Comparison of ENCODE assay signal across 8 cellular contexts in genomic region chr20:3767434-3768341, GRCh38. TPM values are rescaled to one million over a fixed set of nuclear protein-coding genes. Genes with fewer than 3 reads are reported as not detected.
A peak's percentile ranks its signal among the peaks of the same experiment; 100 is the strongest.
DNase-seq lines count a peak whose midpoint lies in the region; ATAC-seq and TF ChIP-seq lines count a peak whose summit lies in the region.

Gene ADISSP, minus strand, starts transcription at chr20:3767753. Its CDS starts 7,653 bp downstream, at chr20:3760100.

- H3K4me1 Mint-ChIP-seq in activated naive CD8-positive, alpha-beta T cell treated with anti-CD3 and anti-CD28 coated beads, Interleukin-2, amount 50 U/mL, for 24 hours: peaks cover 27% of the 10 kb centered on the region

- 0% methylated on average over 53 to 80 of the region's 80 CpGs for WGBS in ovary, 3 donors
- WGBS in thyroid gland, 2 donors: 0% methylated on average over 15 to 44 of the region's 80 CpGs

- no peaks in the 10 kb centered on the region for H3K27me3 Mint-ChIP-seq in activated naive CD8-positive, alpha-beta T cell treated with anti-CD3 and anti-CD28 coated beads, Interleukin-2, amount 50 U/mL, for 24 hours

- H3K36me3 Mint-ChIP-seq in activated naive CD8-positive, alpha-beta T cell treated with anti-CD3 and anti-CD28 coated beads, Interleukin-2, amount 50 U/mL, for 24 hours (ENCODE audit: low read depth): no peaks in the 10 kb centered on the region

- TF ChIP-seq CTCF in GM12874 (IDR thresholded peaks at IDR 0.05; ENCODE audit: insufficient read depth, low read depth, low read length) (0 out of 2 replicates have a peak, but pooled peaks have one; percentile 16), ovary (IDR thresholded peaks at IDR 0.05) (no peak), thyroid gland (IDR thresholded peaks at IDR 0.05) (peak in 1 of 6 experiments; percentile 19)

- H3K9me3 Mint-ChIP-seq in activated naive CD8-positive, alpha-beta T cell treated with anti-CD3 and anti-CD28 coated beads, Interleukin-2, amount 50 U/mL, for 24 hours: no peaks in the 10 kb centered on the region

- intact Hi-C loops in Right ventricle myocardium inferior (cut with DNase I) (loop anchor here (2.0 to 5.0 kb wide), 2 partner anchors 51 to 90 kb away; no protein-coding TSS in a partner anchor), ovary (cut with DNase I) (loop anchor here in 1 of 4 donors (10.0 kb wide), 1 partner anchor 83 kb away; the partner anchor contains the start of gene ADAM33), thyroid gland (cut with DNase I) (no loop called here)

- peak within 1 kb of the TSS; percentile 88 for H3K4me3 Mint-ChIP-seq in activated naive CD8-positive, alpha-beta T cell treated with anti-CD3 and anti-CD28 coated beads, Interleukin-2, amount 50 U/mL, for 24 hours

- DNase-seq in NCI-H1417 treated with DMSO at 0.1 percent for 48 hours (lab: John Stamatoyannopoulos, UW) (peak; percentile 93), SW480 (ENCODE audit: low spot score) (peak; percentile 99), Right ventricle myocardium inferior (ENCODE audit: missing footprints) (peak; percentile 100), ovary (peak; percentile 99 to 100 (median 100)), thyroid gland (peak; percentile 98 to 99)
- peak; percentile 98 for DNase-seq in activated naive CD8-positive, alpha-beta T cell treated with anti-CD3 and anti-CD28 coated beads, Interleukin-2, amount 50 U/mL, for 24 hours

- peak within 1 kb of the TSS; percentile 89 for H3K27ac Mint-ChIP-seq in activated naive CD8-positive, alpha-beta T cell treated with anti-CD3 and anti-CD28 coated beads, Interleukin-2, amount 50 U/mL, for 24 hours

- peak; percentile 67 for TF ChIP-seq POLR2A in ovary (IDR thresholded peaks at IDR 0.05)
- peak in 1 of 2 donors; percentile 73 for TF ChIP-seq POLR2A in thyroid gland (IDR thresholded peaks at IDR 0.05)

- H3K27me3 ChIP-seq in ovary (no peaks in the 10 kb centered on the region), thyroid gland (no peaks in the 10 kb centered on the region)

- ATAC-seq in HG02763 (IDR thresholded peaks at IDR 0.05; ENCODE audit: unreplicated experiment): peak; percentile 94
- peak; percentile 94 for ATAC-seq in activated naive CD8-positive, alpha-beta T cell treated with anti-CD3 and anti-CD28 coated beads, Interleukin-2, amount 50 U/mL, for 24 hours
- ATAC-seq in Right ventricle myocardium inferior: peak; percentile 96

- H3K9me3 ChIP-seq in ovary: no peaks in the 10 kb centered on the region
- no peaks in the 10 kb centered on the region for H3K9me3 ChIP-seq in thyroid gland

- H3K4me1 ChIP-seq in ovary (ENCODE audit: insufficient read depth) (peaks cover 15% of the 10 kb centered on the region), thyroid gland (peaks cover 10 to 26% of the 10 kb centered on the region in 2 donors)

- TF ChIP-seq EP300 in ovary (IDR thresholded peaks at IDR 0.05): no peak

- H3K4me3 ChIP-seq in ovary (peak within 1 kb of the TSS; percentile 77), thyroid gland (replicated peaks in 1 of 3) (peak within 1 kb of the TSS; percentile 71 to 83 (median 80))

- H3K36me3 ChIP-seq in ovary (no peaks in the 10 kb centered on the region), thyroid gland (no peaks in the 10 kb centered on the region)

- H3K27ac ChIP-seq in ovary (peak within 1 kb of the TSS; percentile 85 to 92), thyroid gland (peak within 1 kb of the TSS; percentile 70 to 88 (median 86))

RNA-seq across cellular contexts. Expression of gene ADISSP, which starts in this region (rescaled TPM):
- 14.6 TPM for total RNA-seq in Right ventricle myocardium inferior
- 100 to 1,000 TPM in 1 of 7 donors, 10 to 100 TPM in 6; 24.6 to 124 (median 69.1) TPM for total RNA-seq in ovary
- polyA plus RNA-seq in ovary: 100 to 1,000 TPM in 1 of 2 donors, 10 to 100 TPM in 1; 11.5 to 103 TPM
- 10 to 100 TPM; 11.6 to 17.0 (median 16.3) TPM for total RNA-seq in thyroid gland

Comparison
In these comparisons a context has a peak if more than half of its experiments do, and no peak if none do; other contexts are left out.
1. Peak in every context shown above with its lines: DNase-seq, ATAC-seq, H3K4me3 ChIP-seq and H3K27ac ChIP-seq.